In genomic region chr12:123131291-123131831, GRCh38 we compare ENCODE assay signal across 9 cellular contexts. TPM values are rescaled to one million over a fixed set of nuclear protein-coding genes. Genes with fewer than 3 reads are reported as not detected.
DNase-seq lines count a peak whose midpoint lies in the region; ATAC-seq and TF ChIP-seq lines count a peak whose summit lies in the region.
"Had no signal": no experiment of that assay in that cellular context is flagged by ENCODE, and none has a peak within 500 bp of the region (broad histone marks: within the 10 kb centered on the region; RNA-seq: fewer than 3 reads in every experiment).

No MANE protein-coding gene starts in this region.

- CTCF ChIA-PET in activated CD4-positive, alpha-beta T cell treated with anti-CD3 and anti-CD28 coated beads for 36 hours (lab: Charles Lee): interaction anchor here (0.6 to 1.7 kb wide), 4 partner anchors 8 to 104 kb away, joined by 3 to 4 read pairs (median 3); no protein-coding TSS in a partner anchor
- CTCF ChIA-PET in activated CD8-positive, alpha-beta T cell treated with anti-CD3 and anti-CD28 coated beads for 36 hours (lab: Charles Lee): interaction anchor here (1.0 to 1.8 kb wide), 2 partner anchors 9 to 13 kb away, joined by 3 to 5 read pairs; no protein-coding TSS in a partner anchor

- H3K4me3 Mint-ChIP-seq in activated CD4-positive, alpha-beta T cell treated with anti-CD3 and anti-CD28 coated beads for 36 hours: peak overlapping the region; percentile 29
- H3K4me3 Mint-ChIP-seq in activated CD8-positive, alpha-beta T cell treated with anti-CD3 and anti-CD28 coated beads for 36 hours: peak overlapping the region; percentile 52
- H3K4me3 Mint-ChIP-seq in natural killer cell: no peak overlapping the region

- intact Hi-C loops in activated CD4-positive, alpha-beta T cell treated with anti-CD3 and anti-CD28 coated beads for 36 hours (cut with DNase I, micrococcal nuclease): no loop called here
- intact Hi-C loops in activated CD8-positive, alpha-beta T cell treated with anti-CD3 and anti-CD28 coated beads for 36 hours (cut with micrococcal nuclease): loop anchor here (5.0 kb wide), 1 partner anchor 54 kb away; no protein-coding TSS in a partner anchor
- intact Hi-C loops in left ventricle myocardium inferior (cut with micrococcal nuclease): no loop called here
- intact Hi-C loops in natural killer cell (cut with micrococcal nuclease): no loop called here

- H3K27ac ChIP-seq in left ventricle myocardium inferior (replicated peaks): peak overlapping the region; percentile 80
- H3K27ac ChIP-seq in SJCRH30: no peak overlapping the region
- H3K27ac ChIP-seq: WERI-Rb-1 had no signal

- POLR2A ChIA-PET in activated CD4-positive, alpha-beta T cell treated with anti-CD3 and anti-CD28 coated beads for 36 hours (lab: Charles Lee): no interaction called here
- POLR2A ChIA-PET in activated CD8-positive, alpha-beta T cell treated with anti-CD3 and anti-CD28 coated beads for 36 hours (lab: Charles Lee): interaction anchor here (0.6 to 1.8 kb wide), 9 partner anchors 10 to 96 kb away, joined by 3 to 7 read pairs (median 3); no protein-coding TSS in a partner anchor

- H3K36me3 ChIP-seq in left ventricle myocardium inferior (no peaks in the 10 kb centered on the region), SJCRH30 (no peaks in the 10 kb centered on the region)
- H3K36me3 ChIP-seq: WERI-Rb-1 had no signal

- no peaks in the 10 kb centered on the region for H3K9me3 Mint-ChIP-seq in activated CD4-positive, alpha-beta T cell treated with anti-CD3 and anti-CD28 coated beads for 36 hours (ENCODE audit: low read depth)
- H3K9me3 Mint-ChIP-seq in activated CD8-positive, alpha-beta T cell treated with anti-CD3 and anti-CD28 coated beads for 36 hours: no peaks in the 10 kb centered on the region
- H3K9me3 Mint-ChIP-seq in natural killer cell: no peaks in the 10 kb centered on the region

- H3K27me3 ChIP-seq in left ventricle myocardium inferior (ENCODE audit: low read depth) (no peaks in the 10 kb centered on the region), SJCRH30 (no peaks in the 10 kb centered on the region)

- H3K9me3 ChIP-seq in left ventricle myocardium inferior (replicated peaks): no peaks in the 10 kb centered on the region
- H3K9me3 ChIP-seq in SJCRH30 (replicated peaks): no peaks in the 10 kb centered on the region

- peaks cover 39% of the 10 kb centered on the region for H3K4me1 Mint-ChIP-seq in activated CD4-positive, alpha-beta T cell treated with anti-CD3 and anti-CD28 coated beads for 36 hours
- H3K4me1 Mint-ChIP-seq in activated CD8-positive, alpha-beta T cell treated with anti-CD3 and anti-CD28 coated beads for 36 hours (ENCODE audit: low read depth): peaks cover 39% of the 10 kb centered on the region
- peaks cover 34 to 43% of the 10 kb centered on the region in 2 donors for H3K4me1 Mint-ChIP-seq in natural killer cell

- peak overlapping the region; percentile 84 for H3K27ac Mint-ChIP-seq in activated CD4-positive, alpha-beta T cell treated with anti-CD3 and anti-CD28 coated beads for 36 hours
- H3K27ac Mint-ChIP-seq in activated CD8-positive, alpha-beta T cell treated with anti-CD3 and anti-CD28 coated beads for 36 hours: peak overlapping the region; percentile 86
- peak overlapping the region in 1 of 2 donors; percentile 73 for H3K27ac Mint-ChIP-seq in natural killer cell

- TF ChIP-seq CTCF in activated CD8-positive, alpha-beta T cell treated with anti-CD3 and anti-CD28 coated beads for 36 hours (IDR thresholded peaks at IDR 0.05): no peak
- no peak for TF ChIP-seq CTCF in left ventricle myocardium inferior (IDR thresholded peaks at IDR 0.05; ENCODE audit: borderline replicate concordance)
- TF ChIP-seq CTCF in natural killer cell (IDR thresholded peaks at IDR 0.05): no peak

- H3K27me3 Mint-ChIP-seq in activated CD4-positive, alpha-beta T cell treated with anti-CD3 and anti-CD28 coated beads for 36 hours: no peaks in the 10 kb centered on the region
- H3K27me3 Mint-ChIP-seq in activated CD8-positive, alpha-beta T cell treated with anti-CD3 and anti-CD28 coated beads for 36 hours: no peaks in the 10 kb centered on the region
- no peaks in the 10 kb centered on the region for H3K27me3 Mint-ChIP-seq in natural killer cell (ENCODE audit: low read depth in 2 of 2)

- H3K4me3 ChIP-seq in left ventricle myocardium inferior: no peak overlapping the region
- no peak overlapping the region for H3K4me3 ChIP-seq in SJCRH30

- peaks cover 44% of the 10 kb centered on the region for H3K4me1 ChIP-seq in left ventricle myocardium inferior
- H3K4me1 ChIP-seq in SJCRH30: peaks cover 29% of the 10 kb centered on the region

- DNase-seq in activated CD4-positive, alpha-beta T cell treated with anti-CD3 and anti-CD28 coated beads for 36 hours: no peak
- DNase-seq in activated CD4-positive, alpha-beta T cell treated with anti-CD3 and anti-CD28 coated beads for 48 hours: no peak
- no peak for DNase-seq in activated CD8-positive, alpha-beta T cell treated with anti-CD3 and anti-CD28 coated beads for 36 hours
- DNase-seq in left ventricle myocardium inferior (no peak), natural killer cell (no peak), UCSD-AML1 (lab: John Stamatoyannopoulos, UW; ENCODE audit: unreplicated experiment) (no peak), SJCRH30 (no peak)
- DNase-seq in stimulated activated naive CD8-positive, alpha-beta T cell treated with anti-CD3 and anti-CD28 coated beads, Interleukin-15, Interleukin-2, amounts not matched to agents 100 U/mL and 50 U/mL, for 24 hours: no peak
- DNase-seq: WERI-Rb-1 had no signal

- ATAC-seq in activated CD4-positive, alpha-beta T cell treated with anti-CD3 and anti-CD28 coated beads for 36 hours: no peak
- peak; percentile 17 for ATAC-seq in activated CD8-positive, alpha-beta T cell treated with anti-CD3 and anti-CD28 coated beads for 36 hours
- peak; percentile 20 for ATAC-seq in stimulated activated naive CD8-positive, alpha-beta T cell treated with anti-CD3 and anti-CD28 coated beads, Interleukin-15, Interleukin-2, amounts not matched to agents 100 U/mL and 50 U/mL, for 24 hours
- ATAC-seq in natural killer cell: no peak

- H3K36me3 Mint-ChIP-seq in activated CD4-positive, alpha-beta T cell treated with anti-CD3 and anti-CD28 coated beads for 36 hours (ENCODE audit: low read depth): peaks cover 3% of the 10 kb centered on the region
- peaks cover 2% of the 10 kb centered on the region for H3K36me3 Mint-ChIP-seq in activated CD8-positive, alpha-beta T cell treated with anti-CD3 and anti-CD28 coated beads for 36 hours (ENCODE audit: low read depth)
- no peaks in the 10 kb centered on the region for H3K36me3 Mint-ChIP-seq in natural killer cell

RNA-seq across cellular contexts. Expression of gene PITPNM2, which starts 19.5 kb away (rescaled TPM):
- 1 to 10 TPM; 8.3 to 9.5 TPM for total RNA-seq in activated CD4-positive, alpha-beta T cell treated with anti-CD3 and anti-CD28 coated beads for 36 hours
- total RNA-seq in activated CD8-positive, alpha-beta T cell treated with anti-CD3 and anti-CD28 coated beads for 36 hours: 10 to 100 TPM; 15.3 to 17.9 TPM
- 18.4 TPM for total RNA-seq in left ventricle myocardium inferior
- total RNA-seq in natural killer cell: 10 to 100 TPM; 38.9 to 94.6 (median 42.5) TPM
- total RNA-seq in SJCRH30 (2014; rRNA removed; shearing (Covaris generic)): 1.2 and 1.3 TPM in 2 replicates

Comparison
In these comparisons a context has a peak if more than half of its experiments do, and no peak if none do; other contexts are left out.
1. ATAC-seq: peak in activated CD8-positive, alpha-beta T cell treated with anti-CD3 and anti-CD28 coated beads for 36 hours (single experiment) and stimulated activated naive CD8-positive, alpha-beta T cell treated with anti-CD3 and anti-CD28 coated beads, Interleukin-15, Interleukin-2, amounts not matched to agents 100 U/mL and 50 U/mL, for 24 hours (single experiment); none in activated CD4-positive, alpha-beta T cell treated with anti-CD3 and anti-CD28 coated beads for 36 hours (single experiment) and natural killer cell (0 of 3).